Comparison of ENCODE assay signal across 1 cellular context in genomic region chr9:131651160-131651559, GRCh38.
TF ChIP-seq lines count a peak whose summit lies in the region.

No MANE protein-coding gene starts in this region.

TF ChIP-seq in SK-N-SH, 30 proteins besides CTCF, POLR2A, EP300 and RAD21 (continued from another document):
- no peak for TF ChIP-seq USF1 (IDR thresholded peaks at IDR 0.05; ENCODE audit: borderline replicate concordance, low read depth)
- no peak for TF ChIP-seq CHD2 (IDR thresholded peaks at IDR 0.05; ENCODE audit: low read length, partially characterized antibody)
- TF ChIP-seq TEAD4 (IDR thresholded peaks at IDR 0.05; ENCODE audit: borderline replicate concordance, insufficient read depth): no peak
- no peak for TF ChIP-seq MEF2A (IDR thresholded peaks at IDR 0.05; ENCODE audit: borderline replicate concordance, low read depth)
- TF ChIP-seq TAF1 (IDR thresholded peaks at IDR 0.05; ENCODE audit: borderline replicate concordance, low read depth, low read length): no peak
- no peak for TF ChIP-seq SMC3 (IDR thresholded peaks at IDR 0.05; ENCODE audit: low read depth, low read length)
- TF ChIP-seq GATA2 (CRISPR knock-in tag; IDR thresholded peaks at IDR 0.05): no peak
- no peak for TF ChIP-seq YY1 (IDR thresholded peaks at IDR 0.05; ENCODE audit: low read depth)
